12 cellular contexts compared by ENCODE assay signal in genomic region chr11:126790550-126790981, GRCh38.
DNase-seq lines count a peak whose midpoint lies in the region; FAIRE-seq and TF ChIP-seq lines count a peak whose summit lies in the region.
"Had no signal": no experiment of that assay in that cellular context is flagged by ENCODE, and none has a peak within 500 bp of the region (broad histone marks: within the 10 kb centered on the region; RNA-seq: fewer than 3 reads in every experiment).

No MANE protein-coding gene starts in this region.

- H2BK20ac ChIP-seq in H9 (ENCODE audit: low read depth, low read length, poor library complexity, severe bottlenecking), result no peak overlapping the region

- H2BK5ac ChIP-seq in H9 (ENCODE audit: insufficient read length, low read length) (no peak overlapping the region), trophoblast cell (ENCODE audit: low read depth, low read length, poor library complexity) (no peak overlapping the region)

- no peaks in the 10 kb centered on the region for H3K9me3 Mint-ChIP-seq in H9
- peaks cover 3% of the 10 kb centered on the region for H3K9me3 Mint-ChIP-seq in astrocyte (ENCODE audit: unreplicated experiment)
- H3K9me3 Mint-ChIP-seq: activated CD4-positive, alpha-beta memory T cell treated with anti-CD3 and anti-CD28 coated beads, Interleukin-2, amount 10 ng/mL, durations not matched to agents 7 days and 5 days; CD14-positive monocyte had no signal

- DNase-seq in A172 (ENCODE audit: low spot score), result peak; percentile 78
- peak; percentile 57 for DNase-seq in H9
- DNase-seq in astrocyte (ENCODE audit: low read depth), result peak; percentile 98
- peak; percentile 46 for DNase-seq in iPS-NIHi11 (ENCODE audit: low spot score)
- no peak for DNase-seq in activated naive CD4-positive, alpha-beta T cell treated with Interleukin-2 at 50 U/mL for 16 hours
- DNase-seq in OCI-M1 (lab: John Stamatoyannopoulos, UW), result no peak
- no peak for DNase-seq in ecto neural progenitor cell (ENCODE audit: low spot score)
- no peak for DNase-seq in trophoblast cell
- DNase-seq: activated CD4-positive, alpha-beta memory T cell treated with anti-CD3 and anti-CD28 coated beads, Interleukin-2, amount 10 ng/mL, durations not matched to agents 7 days and 5 days; heart right ventricle; NCI-H187 had no signal

- H3K27me3 ChIP-seq in H9 (ENCODE audit: insufficient read depth, low read length) (no peaks in the 10 kb centered on the region), astrocyte (ENCODE audit: insufficient read depth, low read length) (no peaks in the 10 kb centered on the region), trophoblast cell (ENCODE audit: insufficient read depth, low read length) (no peaks in the 10 kb centered on the region)

- H3K9ac ChIP-seq in H9 (ENCODE audit: extremely low read depth, insufficient read length, low read length) (no peak overlapping the region), astrocyte (ENCODE audit: low read length) (peak overlapping the region; percentile 71), trophoblast cell (ENCODE audit: low read length) (no peak overlapping the region)

- no peak overlapping the region for H2BK15ac ChIP-seq in H9 (ENCODE audit: low read depth, low read length)

- H3K56ac ChIP-seq in H9 (ENCODE audit: insufficient read length, low read depth, low read length), result no peak overlapping the region

- H3K36me3 Mint-ChIP-seq in H9 (ENCODE audit: insufficient read depth in 1 of 3, low read depth in 3 of 3) (no peaks in the 10 kb centered on the region), astrocyte (ENCODE audit: low read depth, unreplicated experiment) (no peaks in the 10 kb centered on the region)
- H3K36me3 Mint-ChIP-seq: CD14-positive monocyte had no signal

- H4K20me1 ChIP-seq in H9 (ENCODE audit: control insufficient read depth, insufficient read depth, insufficient read length) (no peaks in the 10 kb centered on the region), astrocyte (ENCODE audit: insufficient read depth, low read length) (no peaks in the 10 kb centered on the region)

- H4K5ac ChIP-seq in H9 (ENCODE audit: insufficient read length, low read depth, low read length), result no peak overlapping the region

- no peak overlapping the region for H3K14ac ChIP-seq in H9 (ENCODE audit: insufficient read depth, low read length)
- no peak overlapping the region for H3K14ac ChIP-seq in trophoblast cell (ENCODE audit: low read length)

- H2AK5ac ChIP-seq in H9 (ENCODE audit: insufficient read length, low read length) (no peak overlapping the region), trophoblast cell (ENCODE audit: low read length) (no peak overlapping the region)

- H2BK120ac ChIP-seq in H9 (ENCODE audit: low read depth, low read length, poor library complexity, severe bottlenecking) (no peak overlapping the region), trophoblast cell (ENCODE audit: insufficient read depth, low read length, poor library complexity) (no peak overlapping the region)

- H3K4me2 ChIP-seq in H9 (ENCODE audit: insufficient read depth, insufficient read length, low read length), result no peak overlapping the region
- H3K4me2 ChIP-seq in astrocyte (ENCODE audit: low read length), result peak overlapping the region; percentile 64
- no peak overlapping the region for H3K4me2 ChIP-seq in trophoblast cell (ENCODE audit: low read length)

- H3T11ph ChIP-seq in H9 (ENCODE audit: low read length), result no peak overlapping the region

- H2BK12ac ChIP-seq in H9 (ENCODE audit: insufficient read length, low read depth, low read length) (no peak overlapping the region), trophoblast cell (ENCODE audit: low read length) (no peak overlapping the region)

- peak; percentile 59 for FAIRE-seq in astrocyte (lab: Jason Lieb, UNC)

- H4K91ac ChIP-seq in H9 (ENCODE audit: insufficient read length, low read depth, low read length) (no peak overlapping the region), trophoblast cell (ENCODE audit: low read depth, low read length) (no peak overlapping the region)

- H3K79me1 ChIP-seq in H9 (ENCODE audit: insufficient read depth, low read depth, low read length, poor library complexity, severe bottlenecking) (no peaks in the 10 kb centered on the region), trophoblast cell (ENCODE audit: low read length) (no peaks in the 10 kb centered on the region)

- H3K23ac ChIP-seq in H9 (ENCODE audit: insufficient read length, low read depth, low read length) (no peak overlapping the region), trophoblast cell (ENCODE audit: low read length) (no peak overlapping the region)

- H4K8ac ChIP-seq in H9 (replicated peaks; ENCODE audit: insufficient read length, low read depth, low read length), result no peak overlapping the region
- H4K8ac ChIP-seq in trophoblast cell (ENCODE audit: low read depth, low read length), result no peak overlapping the region

- no peak overlapping the region for H3K18ac ChIP-seq in H9 (ENCODE audit: insufficient read length, low read depth, low read length)
- no peak overlapping the region for H3K18ac ChIP-seq in trophoblast cell (ENCODE audit: low read length)

- H3K27ac ChIP-seq in H9 (ENCODE audit: insufficient read length, low read depth, low read length) (no peak overlapping the region), astrocyte (ENCODE audit: low read depth, low read length) (peak overlapping the region; percentile 81), trophoblast cell (ENCODE audit: low read depth, low read length) (no peak overlapping the region)
- H3K27ac ChIP-seq: heart right ventricle had no signal

- H3K4me3 Mint-ChIP-seq in H9, result no peak overlapping the region
- no peak overlapping the region for H3K4me3 Mint-ChIP-seq in astrocyte (ENCODE audit: unreplicated experiment)
- H3K4me3 Mint-ChIP-seq: activated CD4-positive, alpha-beta memory T cell treated with anti-CD3 and anti-CD28 coated beads, Interleukin-2, amount 10 ng/mL, durations not matched to agents 7 days and 5 days; CD14-positive monocyte had no signal

- H3K27ac Mint-ChIP-seq in H9 (no peak overlapping the region), astrocyte (ENCODE audit: unreplicated experiment) (no peak overlapping the region)
- H3K27ac Mint-ChIP-seq: activated CD4-positive, alpha-beta memory T cell treated with anti-CD3 and anti-CD28 coated beads, Interleukin-2, amount 10 ng/mL, durations not matched to agents 7 days and 5 days; CD14-positive monocyte had no signal

- H3K9me3 ChIP-seq in H9 (ENCODE audit: control insufficient read depth, low read depth, low read length), result no peaks in the 10 kb centered on the region
- no peaks in the 10 kb centered on the region for H3K9me3 ChIP-seq in astrocyte (ENCODE audit: insufficient read depth, low read depth, low read length)
- H3K9me3 ChIP-seq in trophoblast cell (ENCODE audit: insufficient read depth, low read depth, low read length), result no peaks in the 10 kb centered on the region
- H3K9me3 ChIP-seq: heart right ventricle had no signal

- H3K36me3 ChIP-seq in astrocyte (ENCODE audit: insufficient read depth, low read length) (no peaks in the 10 kb centered on the region), trophoblast cell (ENCODE audit: control insufficient read depth in 1 of 2, insufficient read depth in 2 of 2, low read length in 2 of 2) (no peaks in the 10 kb centered on the region)
- H3K36me3 ChIP-seq: heart right ventricle had no signal

- H3K4me1 Mint-ChIP-seq in H9 (peaks cover 11 to 14% of the 10 kb centered on the region in 2 experiments), astrocyte (ENCODE audit: low read depth, unreplicated experiment) (peaks cover 7% of the 10 kb centered on the region)
- H3K4me1 Mint-ChIP-seq: activated CD4-positive, alpha-beta memory T cell treated with anti-CD3 and anti-CD28 coated beads, Interleukin-2, amount 10 ng/mL, durations not matched to agents 7 days and 5 days; CD14-positive monocyte had no signal

- H2AFZ ChIP-seq in H9 (ENCODE audit: low read length) (no peak overlapping the region), astrocyte (ENCODE audit: low read depth, low read length) (peak overlapping the region; percentile 28), trophoblast cell (ENCODE audit: insufficient read depth, low read length, poor library complexity) (no peak overlapping the region)

- H3K27me3 Mint-ChIP-seq in H9 (ENCODE audit: low read depth) (peaks cover 4% of the 10 kb centered on the region; the same call in 1 of the 2 replicates), astrocyte (ENCODE audit: low read depth, unreplicated experiment) (peaks cover 23% of the 10 kb centered on the region)
- H3K27me3 Mint-ChIP-seq: activated CD4-positive, alpha-beta memory T cell treated with anti-CD3 and anti-CD28 coated beads, Interleukin-2, amount 10 ng/mL, durations not matched to agents 7 days and 5 days had no signal

- H4K12ac ChIP-seq in trophoblast cell (ENCODE audit: low read depth, low read length), result no peak overlapping the region

- H3K4me3 ChIP-seq in astrocyte (ENCODE audit: insufficient read depth, low read depth, low read length) (no peak overlapping the region), trophoblast cell (ENCODE audit: low read depth, low read length) (no peak overlapping the region)
- H3K4me3 ChIP-seq: heart right ventricle had no signal

- H3K79me2 ChIP-seq in H9 (ENCODE audit: insufficient read depth, low read length) (no peaks in the 10 kb centered on the region), astrocyte (ENCODE audit: insufficient read depth, low read length) (no peaks in the 10 kb centered on the region), trophoblast cell (ENCODE audit: control insufficient read depth, insufficient read depth, low read length, poor library complexity) (no peaks in the 10 kb centered on the region)

- TF ChIP-seq CTCF in H9 (conservative IDR thresholded peaks at IDR 0.05), result peak; percentile 53; the same call in 2 of the 3 replicates
- peak; percentile 46 for TF ChIP-seq CTCF in astrocyte (IDR thresholded peaks at IDR 0.05; ENCODE audit: insufficient read depth, low read depth, low read length)

- WGBS in H9 (ENCODE audit: extremely low coverage, insufficient read length, low lambda C conversion rate), result no CpG with 5 or more reads among the region's 9 CpGs
- no CpG with 5 or more reads among the region's 9 CpGs for WGBS in trophoblast cell (ENCODE audit: extremely low coverage, insufficient coverage, insufficient read length)

- no peaks in the 10 kb centered on the region for H3K4me1 ChIP-seq in H9 (ENCODE audit: insufficient read depth, low read length)
- H3K4me1 ChIP-seq in astrocyte (ENCODE audit: insufficient read depth, low read length), result peaks cover 20% of the 10 kb centered on the region
- no peaks in the 10 kb centered on the region for H3K4me1 ChIP-seq in trophoblast cell (ENCODE audit: control insufficient read depth in 1 of 2, insufficient read depth in 2 of 2, low read length in 2 of 2)
- H3K4me1 ChIP-seq: heart right ventricle had no signal

- no peaks in the 10 kb centered on the region for H3K23me2 ChIP-seq in H9 (ENCODE audit: insufficient read length, low read depth, low read length, poor library complexity, severe bottlenecking)

- no peak overlapping the region for H3K4ac ChIP-seq in H9 (ENCODE audit: low read depth, low read length)
- no peak overlapping the region for H3K4ac ChIP-seq in trophoblast cell (ENCODE audit: low read depth, low read length)

Comparison
In these comparisons a context has a peak if more than half of its experiments do, and no peak if none do; other contexts are left out.
1. DNase-seq: peak in A172 (single experiment), H9 (single experiment), astrocyte (single experiment) and iPS-NIHi11 (single experiment); none in activated naive CD4-positive, alpha-beta T cell treated with Interleukin-2 at 50 U/mL for 16 hours (single experiment), OCI-M1 (single experiment), ecto neural progenitor cell (single experiment) and trophoblast cell (0 of 2).